In the genomic region with DNA sequence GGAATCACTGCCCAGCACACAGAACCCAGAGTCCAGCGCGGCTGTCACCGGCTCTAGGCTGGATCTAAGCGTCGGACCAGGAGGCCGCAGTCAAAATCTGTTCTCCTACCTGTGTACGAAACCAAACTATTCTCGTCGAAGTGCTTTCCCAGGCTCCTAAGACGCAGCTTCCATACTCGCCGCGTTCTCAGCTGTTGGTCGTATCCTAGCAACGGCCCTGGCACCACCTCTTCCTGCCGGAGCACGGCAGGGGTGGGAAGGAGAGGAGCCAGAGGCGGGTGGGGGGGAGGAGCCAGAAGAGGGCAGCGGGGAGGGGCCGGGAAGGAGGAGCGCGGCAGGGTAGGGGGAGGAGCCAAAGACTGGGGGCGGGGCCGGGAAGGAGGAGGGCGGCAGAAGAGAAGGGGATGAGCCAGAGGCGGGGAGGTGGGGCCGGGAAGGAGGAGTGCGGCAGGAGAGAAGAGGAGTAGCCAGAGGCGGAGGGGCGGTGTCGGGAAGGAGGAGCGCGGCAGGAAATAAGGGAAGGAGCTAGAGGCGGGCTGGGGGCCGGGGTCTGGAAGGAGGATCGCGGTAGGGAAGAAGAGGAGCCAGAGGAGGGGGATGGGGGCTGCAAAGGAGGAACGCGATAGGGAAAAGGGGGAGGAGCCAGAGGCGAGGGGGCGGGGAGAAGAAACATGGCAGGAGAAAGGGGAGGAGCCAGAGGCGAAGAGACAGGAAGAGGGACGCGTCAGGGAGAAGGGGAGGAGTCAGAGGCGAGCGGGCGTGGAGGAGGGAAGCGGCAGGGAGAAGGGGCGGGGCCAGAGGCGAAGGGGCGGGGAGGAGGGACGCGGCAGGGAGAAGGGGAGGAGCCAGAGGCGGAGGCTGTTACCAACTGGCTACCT, we compare ENCODE assay signal across 8 cellular contexts. TPM values are rescaled to one million over a fixed set of nuclear protein-coding genes. Genes with fewer than 3 reads are reported as not detected.
A peak's percentile ranks its signal among the peaks of the same experiment; 100 is the strongest.
DNase-seq lines count a peak whose midpoint lies in the region; ATAC-seq and TF ChIP-seq lines count a peak whose summit lies in the region.

Gene IQUB (minus strand): TSS at position 213 of the 878 bp plus-strand sequence. CDS start 22,255 bp downstream, outside the sequence.

- H3K27ac Mint-ChIP-seq in T-cell, result peak within 1 kb of the TSS; percentile 70 to 87
- peak within 1 kb of the TSS; percentile 95 for H3K27ac Mint-ChIP-seq in progenitor cell of endocrine pancreas

- H3K9me3 Mint-ChIP-seq in T-cell (no peaks in the 10 kb centered on the region), progenitor cell of endocrine pancreas (ENCODE audit: low read depth) (no peaks in the 10 kb centered on the region)

- no peaks in the 10 kb centered on the region for H3K36me3 ChIP-seq in left ventricle myocardium inferior

- peak within 1 kb of the TSS; percentile 91 for H3K27ac ChIP-seq in left ventricle myocardium inferior (replicated peaks)

- H3K36me3 Mint-ChIP-seq in T-cell (no peaks in the 10 kb centered on the region), progenitor cell of endocrine pancreas (ENCODE audit: insufficient read depth) (no peaks in the 10 kb centered on the region)

- TF ChIP-seq CTCF in GM13976 (IDR thresholded peaks at IDR 0.05; ENCODE audit: borderline replicate concordance, control extremely low read depth, extremely low read depth, insufficient read depth, missing control alignments) (no peak), left ventricle myocardium inferior (IDR thresholded peaks at IDR 0.05; ENCODE audit: borderline replicate concordance) (no peak), progenitor cell of endocrine pancreas (IDR thresholded peaks at IDR 0.05; ENCODE audit: unreplicated experiment) (no peak)

- intact Hi-C loops in left ventricle myocardium inferior (cut with micrococcal nuclease), result loop anchor here (5.0 kb wide), 1 partner anchor 42 kb away; no protein-coding TSS in a partner anchor

- peaks cover 22 to 27% (median 24%) of the 10 kb centered on the region in 3 donors for H3K4me1 Mint-ChIP-seq in T-cell
- H3K4me1 Mint-ChIP-seq in progenitor cell of endocrine pancreas (ENCODE audit: low read depth), result peaks cover 9% of the 10 kb centered on the region

- peak within 1 kb of the TSS; percentile 78 for H3K4me3 ChIP-seq in left ventricle myocardium inferior

- ATAC-seq in HG02852 (IDR thresholded peaks at IDR 0.05; ENCODE audit: unreplicated experiment), result peak; percentile 75
- ATAC-seq in T-cell (replicated peaks in 1 of 4), result peak; percentile 79 to 91 (median 83)

- peaks cover 30% of the 10 kb centered on the region for H3K4me1 ChIP-seq in left ventricle myocardium inferior

- in situ Hi-C loops in GM13976 (cut with MboI; ENCODE audit: low sequenced_read_pairs, unreplicated experiment), result no loop called here

- POLR2A ChIA-PET in T-cell (lab: Charles Lee), result interaction anchor here (0.6 to 1.0 kb wide), 8 partner anchors 15 to 32 kb away, joined by 3 to 6 read pairs (median 4); partner anchors contain the start of gene NDUFA5 (in 1 of the 2)

- DNase-seq in GM13976 (ENCODE audit: low spot score) (peak; percentile 95), NCI-H146 (lab: John Stamatoyannopoulos, UW) (peak; percentile 100), T-cell (peak; percentile 72 to 94 (median 87)), amniotic stem cell (lab: John Stamatoyannopoulos, UW) (peak; percentile 91), left ventricle myocardium inferior (peak; percentile 99), progenitor cell of endocrine pancreas (ENCODE audit: low spot score, unreplicated experiment) (peak; percentile 95), ureter (ENCODE audit: low spot score) (peak; percentile 99)

- H3K27me3 Mint-ChIP-seq in T-cell, result peaks cover 7 to 17% of the 10 kb centered on the region in 2 donors
- H3K27me3 Mint-ChIP-seq in progenitor cell of endocrine pancreas, result peaks cover 6% of the 10 kb centered on the region

- H3K4me3 Mint-ChIP-seq in T-cell, result peak within 1 kb of the TSS; percentile 84 to 91 (median 84)
- peak within 1 kb of the TSS; percentile 88 for H3K4me3 Mint-ChIP-seq in progenitor cell of endocrine pancreas (ENCODE audit: low read depth)

- H3K27me3 ChIP-seq in left ventricle myocardium inferior (ENCODE audit: low read depth), result no peaks in the 10 kb centered on the region

- CTCF ChIA-PET in T-cell (lab: Charles Lee), result interaction anchor here (0.6 to 2.6 kb wide), 10 partner anchors 18 to 218 kb away, joined by 3 to 29 read pairs (median 5); partner anchors contain the start of gene NDUFA5 (in 2 of the 2)

- no peaks in the 10 kb centered on the region for H3K9me3 ChIP-seq in left ventricle myocardium inferior (replicated peaks)

RNA-seq across cellular contexts. Expression of gene IQUB, which starts in this region (rescaled TPM):
- total RNA-seq in T-cell (under 1 TPM in 2 of 5 donors, not detected in 3; 0.09 TPM), left ventricle myocardium inferior (0.38 TPM), progenitor cell of endocrine pancreas (2.0 and 2.5 TPM in 2 replicates), ureter (1.6 TPM)

Comparison
In these comparisons a context has a peak if more than half of its experiments do, and no peak if none do; other contexts are left out.
1. Peak in every context shown above with its lines: DNase-seq, ATAC-seq, H3K4me3 ChIP-seq and H3K27ac ChIP-seq.
2. Peak in DNase-seq and ATAC-seq in T-cell; RNA of the gene not detected or under 1 TPM.
3. Peak in DNase-seq, H3K4me3 ChIP-seq and H3K27ac ChIP-seq in left ventricle myocardium inferior; RNA of the gene not detected or under 1 TPM.